Comparison of ENCODE assay signal across 12 cellular contexts in the genomic region with DNA sequence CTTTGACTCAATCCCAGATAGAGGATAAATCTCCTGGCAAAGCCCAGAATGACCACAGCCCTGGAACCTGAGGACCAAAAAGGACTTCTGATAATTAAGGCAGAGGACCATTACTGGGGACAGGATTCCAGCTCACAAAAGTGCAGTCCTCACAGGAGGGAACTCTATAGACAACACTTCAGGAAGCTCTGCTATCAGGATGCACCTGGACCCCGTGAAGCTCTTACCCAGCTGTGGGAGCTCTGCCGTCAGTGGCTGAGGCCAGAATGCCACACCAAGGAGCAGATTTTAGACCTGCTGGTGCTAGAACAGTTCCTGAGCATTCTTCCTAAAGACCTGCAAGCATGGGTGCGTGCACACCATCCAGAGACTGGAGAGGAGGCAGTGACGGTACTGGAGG. TPM values are rescaled to one million over a fixed set of nuclear protein-coding genes. Genes with fewer than 3 reads are reported as not detected.
A peak's percentile ranks its signal among the peaks of the same experiment; 100 is the strongest.
DNase-seq lines count a peak whose midpoint lies in the region; ATAC-seq, FAIRE-seq and TF ChIP-seq lines count a peak whose summit lies in the region.
"Had no signal": no experiment of that assay in that cellular context is flagged by ENCODE, and none has a peak within 500 bp of the region (broad histone marks: within the 10 kb centered on the region; RNA-seq: fewer than 3 reads in every experiment).

No MANE protein-coding gene starts in this region.

- RAD21 ChIA-PET in GM12878 (lab: Charles Lee; ENCODE audit: unreplicated experiment), result interaction anchor here (1.1 to 2.9 kb wide), 4 partner anchors 16 to 231 kb away, joined by 3 to 13 read pairs (median 8); partner anchors contain the start of gene ZKSCAN8

- H4K20me1 ChIP-seq in DND-41 (ENCODE audit: insufficient read depth, low read length) (peaks cover 57% of the 10 kb centered on the region; the same call in 1 of the 2 replicates), GM12878 (ENCODE audit: control insufficient read depth, insufficient read depth) (no peaks in the 10 kb centered on the region)

- no peaks in the 10 kb centered on the region for H3K9me3 ChIP-seq in DND-41 (ENCODE audit: insufficient read depth, low read length, severe bottlenecking)
- H3K9me3 ChIP-seq in HUES64 (ENCODE audit: insufficient read depth, low read depth, low read length), result no peaks in the 10 kb centered on the region
- no peaks in the 10 kb centered on the region for H3K9me3 ChIP-seq in GM12878 (replicated peaks; ENCODE audit: control insufficient read depth, insufficient read depth, low read length)
- H3K9me3 ChIP-seq: suprapubic skin had no signal

- 95% methylated on average over 4 of the region's 4 CpGs for WGBS in HUES64
- WGBS in GM12878 (ENCODE audit: insufficient coverage, insufficient replicate concordance, low lambda C conversion rate, missing lambda C conversion rate), result 48% methylated on average over 4 of the region's 4 CpGs
- 70 to 76% methylated on average over 4 of the region's 4 CpGs for WGBS in lower leg skin, 2 donors

- H2AFZ ChIP-seq in DND-41 (ENCODE audit: low read depth, low read length), result no peak overlapping the region
- no peak overlapping the region for H2AFZ ChIP-seq in GM12878 (ENCODE audit: control insufficient read depth, low read depth, low read length)

- TF ChIP-seq EP300 in GM12878 (IDR thresholded peaks at IDR 0.05; ENCODE audit: borderline replicate concordance in 1 of 2, control insufficient read depth in 1 of 2, low read depth in 2 of 2, low read length in 2 of 2), result no peak

- H3K4me1 ChIP-seq in DND-41 (ENCODE audit: insufficient read depth, low read length) (no peaks in the 10 kb centered on the region), HUES64 (ENCODE audit: insufficient read depth, low read length) (no peaks in the 10 kb centered on the region), GM12878 (ENCODE audit: control insufficient read depth, insufficient read depth, low read length) (peaks cover 8% of the 10 kb centered on the region)

- DNase-seq in DND-41 (no peak), GM12878 (ENCODE audit: low read depth, low spot score) (no peak), neural crest cell (ENCODE audit: low read depth, low spot score) (no peak), foreskin fibroblast (no peak), AG20443 (ENCODE audit: low spot score) (no peak), lower leg skin (ENCODE audit: low spot score in 2 of 2) (no peak)
- DNase-seq: erythroblast, kidney glomerular epithelial cell, NCI-H1417 had no signal

- H3K36me3 ChIP-seq in DND-41 (ENCODE audit: insufficient read depth, low read length) (peaks cover 62% of the 10 kb centered on the region), HUES64 (ENCODE audit: insufficient read depth, low read length) (peaks cover 57% of the 10 kb centered on the region), GM12878 (ENCODE audit: control insufficient read depth in 2 of 2, insufficient read depth in 2 of 2, low read length in 1 of 2) (peaks cover 0 to 11% of the 10 kb centered on the region in 2 experiments; a peak in 3 of 4 replicates)

- in situ Hi-C loops in GM12878 (cut with MboI), result no loop called here

- no peak for FAIRE-seq in GM12878 (lab: Jason Lieb, UNC)

- intact Hi-C loops in GM12878 (cut with micrococcal nuclease; ENCODE audit: unreplicated experiment) (no loop called here), lower leg skin (cut with DNase I; ENCODE audit: low total_unique reads) (no loop called here)

- H3K4me3 ChIP-seq in DND-41 (ENCODE audit: low read depth in 1 of 2, low read length in 2 of 2) (no peak overlapping the region), HUES64 (ENCODE audit: low read length) (peak overlapping the region; percentile 77), GM12878 (peak overlapping the region; percentile 76), foreskin fibroblast (ENCODE audit: low read depth in 1 of 2, low read length in 2 of 2) (no peak overlapping the region), lower leg skin (ENCODE audit: low read depth, poor library complexity, severe bottlenecking) (no peak overlapping the region)

- TF ChIP-seq RAD21 in GM12878 (IDR thresholded peaks at IDR 0.05; ENCODE audit: insufficient read depth, low read depth, low read length), result no peak

- peak overlapping the region; percentile 98 for H3K4me3 Mint-ChIP-seq in neural crest cell

- H3K27ac ChIP-seq in DND-41 (ENCODE audit: low read length) (no peak overlapping the region), HUES64 (ENCODE audit: low read depth, low read length) (no peak overlapping the region), GM12878 (ENCODE audit: control insufficient read depth, insufficient read depth) (peak overlapping the region; percentile 59; the same call in 1 of the 2 replicates)

- BruUV-seq in GM12878 (replicated peaks; lab: Mats Ljungman, UMichigan), result no TSS peak

- peaks cover 27% of the 10 kb centered on the region for H3K4me1 Mint-ChIP-seq in neural crest cell

- H3K27me3 ChIP-seq in DND-41 (ENCODE audit: insufficient read depth, low read length, poor library complexity) (no peaks in the 10 kb centered on the region), HUES64 (ENCODE audit: insufficient read depth, low read length) (no peaks in the 10 kb centered on the region), GM12878 (replicated peaks in 1 of 2; ENCODE audit: control insufficient read depth in 2 of 2, insufficient read depth in 2 of 2, low read length in 1 of 2) (no peaks in the 10 kb centered on the region)
- H3K27me3 ChIP-seq: suprapubic skin had no signal

- TF ChIP-seq CTCF in DND-41 (IDR thresholded peaks at IDR 0.05; ENCODE audit: borderline replicate concordance, extremely low read depth, low read length, poor library complexity, severe bottlenecking) (no peak), GM12878 (IDR thresholded peaks at IDR 0.05 in 2 of 3, conservative IDR thresholded peaks at IDR 0.05 in 1 of 3; ENCODE audit: control insufficient read depth in 2 of 3, extremely low read depth in 1 of 3, insufficient read depth in 1 of 3, low read depth in 3 of 3, low read length in 3 of 3) (no peak), neural crest cell (conservative IDR thresholded peaks at IDR 0.05) (no peak), foreskin fibroblast (IDR thresholded peaks at IDR 0.05; ENCODE audit: low read depth, low read length) (no peak), lower leg skin (IDR thresholded peaks at IDR 0.05) (no peak)

- H3K36me3 Mint-ChIP-seq in neural crest cell (ENCODE audit: low read depth), result peaks cover 7% of the 10 kb centered on the region

- H3K27me3 Mint-ChIP-seq in neural crest cell (ENCODE audit: low read depth), result no peaks in the 10 kb centered on the region

- POLR2A ChIA-PET in GM12878 (lab: Charles Lee), result interaction anchor here (1.8 to 2.1 kb wide), 3 partner anchors 16 to 258 kb away, joined by 4 to 6 read pairs (median 4); partner anchors contain the start of gene ZKSCAN8

- no peaks in the 10 kb centered on the region for H3K9me3 Mint-ChIP-seq in neural crest cell

- 0 out of 3 replicates have a peak, but pooled peaks have one; percentile 34 for ATAC-seq in DND-41 (ENCODE audit: insufficient read depth, low read depth)
- ATAC-seq in GM12878, result no peak; the same call in 2 of the 3 replicates
- ATAC-seq in GM19351 (IDR thresholded peaks at IDR 0.05; ENCODE audit: unreplicated experiment), result no peak

- no peak overlapping the region for H3K27ac Mint-ChIP-seq in neural crest cell (ENCODE audit: unreplicated experiment)

- H3K4me2 ChIP-seq in DND-41 (ENCODE audit: insufficient read depth, low read length) (no peak overlapping the region), GM12878 (ENCODE audit: control insufficient read depth, insufficient read depth) (peak overlapping the region; percentile 53)

- SMC1A ChIA-PET in GM12878 (lab: Charles Lee; ENCODE audit: uncharacterized antibody, unreplicated experiment), result interaction anchor here (1.2 to 2.3 kb wide), 6 partner anchors 11 to 306 kb away, joined by 3 to 9 read pairs (median 4); partner anchors contain the start of gene ZKSCAN8

- peaks cover 72% of the 10 kb centered on the region for H3K79me2 ChIP-seq in DND-41 (ENCODE audit: insufficient read depth, low read length)
- peaks cover 30% of the 10 kb centered on the region for H3K79me2 ChIP-seq in GM12878 (ENCODE audit: control insufficient read depth, insufficient read depth, low read length)

- H3K9ac ChIP-seq in DND-41 (ENCODE audit: low read depth, low read length) (no peak overlapping the region), HUES64 (ENCODE audit: low read depth, low read length) (no peak overlapping the region), GM12878 (ENCODE audit: control insufficient read depth, insufficient read depth, low read length) (peak overlapping the region; percentile 63)

- TF ChIP-seq POLR2A in GM12878 (IDR thresholded peaks at IDR 0.05; ENCODE audit: low read depth, low read length) (no peak), lower leg skin (IDR thresholded peaks at IDR 0.05) (no peak)

- CTCF ChIA-PET in GM12878 (lab: Yijun Ruan, JAX), result interaction anchor here (0.6 to 3.0 kb wide), 10 partner anchors 8 to 230 kb away, joined by 3 to 18 read pairs (median 3); partner anchors contain the start of gene ZKSCAN8

RNA-seq across cellular contexts. Expression of gene ZSCAN16, which starts 1.0 kb away (rescaled TPM):
- polyA plus RNA-seq in HUES64 (2013, experiment 1 of 2), result 3.8 TPM
- 4.6 TPM for polyA plus RNA-seq in HUES64 (2013, experiment 2 of 2)
- 3.0 and 5.8 TPM in 2 replicates for total RNA-seq in GM12878 (2013; cell fraction: nucleolus; rRNA removed)
- total RNA-seq in GM12878 (2014; rRNA removed), result 6.1 and 9.5 TPM in 2 replicates
- 10.7 and 11.2 TPM in 2 replicates for total RNA-seq in GM12878 (2014; rRNA removed; fragmentation: Illumina TruSeq; extraction: Trizol)
- 6.6 and 7.1 TPM in 2 replicates for total RNA-seq in GM12878 (2021)
- 3.4 TPM for polyA plus RNA-seq in GM12878 (2011; ENCODE audit: low read depth)
- 4.6 and 5.2 TPM in 2 replicates for polyA plus RNA-seq in GM12878 (2011; rRNA removed)
- polyA plus RNA-seq in GM12878 (2011; cell fraction: cytosol; rRNA removed), result 2.3 and 3.5 TPM in 2 replicates
- polyA plus RNA-seq in GM12878 (2011; cell fraction: nucleus; rRNA removed), result 3.6 and 5.0 TPM in 2 replicates
- polyA plus RNA-seq in GM12878 (2012), result 5.1 and 5.3 TPM in 2 replicates
- 10.1 and 12.7 TPM in 2 replicates for polyA plus RNA-seq in GM12878 (2014; fragmentation: Illumina TruSeq; extraction: Trizol)
- polyA plus RNA-seq in GM12878 (2014; fragmentation: Nextera tagmentation; extraction: Ambion mirVana), result 10 to 100 TPM; 10.5 to 13.8 TPM
- polyA plus RNA-seq in GM12878 (2014; rRNA removed), result 8.3 and 10.1 TPM in 2 replicates
- 10 to 100 TPM; 10.7 to 11.2 TPM for polyA plus RNA-seq in GM12878 (2016; fragmentation: Nextera tagmentation; extraction: Ambion mirVana)
- 4.3 and 5.2 TPM in 2 replicates for polyA minus RNA-seq in GM12878 (2011; rRNA and poly(A)+ RNA removed)
- polyA minus RNA-seq in GM12878 (2011; cell fraction: cytosol; rRNA and poly(A)+ RNA removed), result 0.73 and 1.2 TPM in 2 replicates
- 5.3 and 5.6 TPM in 2 replicates for polyA minus RNA-seq in GM12878 (2011; cell fraction: nucleus; rRNA and poly(A)+ RNA removed)
- 11.1 and 11.8 TPM in 2 replicates for total RNA-seq in neural crest cell
- 1 to 10 TPM; 3.9 to 6.1 (median 5.3) TPM for total RNA-seq in lower leg skin

RNA-seq across cellular contexts. Expression of gene ZKSCAN8, which starts 16.3 kb away (rescaled TPM):
- 12.0 TPM for polyA plus RNA-seq in HUES64 (2013, experiment 1 of 2)
- polyA plus RNA-seq in HUES64 (2013, experiment 2 of 2), result 15.9 TPM
- total RNA-seq in GM12878 (2013; cell fraction: nucleolus; rRNA removed), result 64.1 and 65.1 TPM in 2 replicates
- total RNA-seq in GM12878 (2014; rRNA removed) (8.5 and 10.1 TPM in 2 replicates), GM12878 (2014; rRNA removed; fragmentation: Illumina TruSeq; extraction: Trizol) (10.8 and 10.9 TPM in 2 replicates), GM12878 (2021) (13.2 and 16.1 TPM in 2 replicates), neural crest cell (37.9 and 40.1 TPM in 2 replicates), lower leg skin (10 to 100 TPM; 10.5 to 16.5 (median 11.3) TPM)
- polyA plus RNA-seq in GM12878 (2011; ENCODE audit: low read depth), result 6.2 TPM
- polyA plus RNA-seq in GM12878 (2011; rRNA removed) (11.5 and 12.1 TPM in 2 replicates), GM12878 (2014; fragmentation: Illumina TruSeq; extraction: Trizol) (17.9 and 23.2 TPM in 2 replicates), GM12878 (2014; fragmentation: Nextera tagmentation; extraction: Ambion mirVana) (1 to 10 TPM; 1.0 to 1.5 TPM), GM12878 (2014; rRNA removed) (8.3 and 9.0 TPM in 2 replicates), GM12878 (2016; fragmentation: Nextera tagmentation; extraction: Ambion mirVana) (1 to 10 TPM; 5.6 to 5.8 TPM)
- polyA plus RNA-seq in GM12878 (2011; cell fraction: cytosol; rRNA removed), result 6.7 and 11.2 TPM in 2 replicates
- 33.7 and 34.6 TPM in 2 replicates for polyA plus RNA-seq in GM12878 (2011; cell fraction: nucleus; rRNA removed)
- polyA plus RNA-seq in GM12878 (2012), result 8.7 and 8.9 TPM in 2 replicates
- polyA minus RNA-seq in GM12878 (2011; rRNA and poly(A)+ RNA removed), result 16.6 and 21.7 TPM in 2 replicates
- polyA minus RNA-seq in GM12878 (2011; cell fraction: cytosol; rRNA and poly(A)+ RNA removed), result 6.4 and 9.0 TPM in 2 replicates
- 14.3 and 16.2 TPM in 2 replicates for polyA minus RNA-seq in GM12878 (2011; cell fraction: nucleus; rRNA and poly(A)+ RNA removed)

RNA-seq across cellular contexts. Expression of gene ZNF165, which starts 45.0 kb away (rescaled TPM):
- 4.4 TPM for polyA plus RNA-seq in HUES64 (2013, experiment 1 of 2)
- 4.4 TPM for polyA plus RNA-seq in HUES64 (2013, experiment 2 of 2)
- 5.4 and 5.5 TPM in 2 replicates for total RNA-seq in GM12878 (2013; cell fraction: nucleolus; rRNA removed)
- total RNA-seq in GM12878 (2014; rRNA removed), result 1.9 and 2.3 TPM in 2 replicates
- total RNA-seq in GM12878 (2014; rRNA removed; fragmentation: Illumina TruSeq; extraction: Trizol), result 3.2 and 3.3 TPM in 2 replicates
- 2.5 and 2.6 TPM in 2 replicates for total RNA-seq in GM12878 (2021)
- polyA plus RNA-seq in GM12878 (2011; ENCODE audit: low read depth), result 1.5 TPM
- 1.1 and 1.5 TPM in 2 replicates for polyA plus RNA-seq in GM12878 (2011; rRNA removed)
- 0.69 and 0.72 TPM in 2 replicates for polyA plus RNA-seq in GM12878 (2011; cell fraction: cytosol; rRNA removed)
- polyA plus RNA-seq in GM12878 (2011; cell fraction: nucleus; rRNA removed), result 0.83 and 0.97 TPM in 2 replicates
- 1.7 TPM in 2 replicates for polyA plus RNA-seq in GM12878 (2012)
- polyA plus RNA-seq in GM12878 (2014; fragmentation: Illumina TruSeq; extraction: Trizol), result 2.1 and 2.8 TPM in 2 replicates
- polyA plus RNA-seq in GM12878 (2014; fragmentation: Nextera tagmentation; extraction: Ambion mirVana), result 1 to 10 TPM; 3.6 to 4.5 TPM
- polyA plus RNA-seq in GM12878 (2014; rRNA removed), result 1.4 and 1.7 TPM in 2 replicates
- polyA plus RNA-seq in GM12878 (2016; fragmentation: Nextera tagmentation; extraction: Ambion mirVana), result 1 to 10 TPM; 4.2 to 5.0 TPM
- polyA minus RNA-seq in GM12878 (2011; rRNA and poly(A)+ RNA removed), result 1.2 and 2.4 TPM in 2 replicates
- 0.42 and 0.67 TPM in 2 replicates for polyA minus RNA-seq in GM12878 (2011; cell fraction: cytosol; rRNA and poly(A)+ RNA removed)
- polyA minus RNA-seq in GM12878 (2011; cell fraction: nucleus; rRNA and poly(A)+ RNA removed), result 1.7 and 2.1 TPM in 2 replicates
- total RNA-seq in neural crest cell, result 0.91 and 0.98 TPM in 2 replicates
- 1 to 10 TPM in 3 of 4 donors, under 1 TPM in 1; 0.72 to 3.1 (median 1.9) TPM for total RNA-seq in lower leg skin

Comparison
In these comparisons a context has a peak if more than half of its experiments do, and no peak if none do; other contexts are left out.
1. H3K4me3 ChIP-seq: peak in HUES64 (single experiment) and GM12878 (single experiment); none in DND-41 (0 of 2), foreskin fibroblast (0 of 2) and lower leg skin (single experiment).